ENCODE assay signal across 17 cellular contexts in genomic region chr11:117885777-117886176, GRCh38. TPM values are rescaled to one million over a fixed set of nuclear protein-coding genes. Genes with fewer than 3 reads are reported as not detected.
DNase-seq lines count a peak whose midpoint lies in the region; ATAC-seq and TF ChIP-seq lines count a peak whose summit lies in the region.
"Had no signal": no experiment of that assay in that cellular context is flagged by ENCODE, and none has a peak within 500 bp of the region (broad histone marks: within the 10 kb centered on the region; RNA-seq: fewer than 3 reads in every experiment).

No MANE protein-coding gene starts in this region.

- H3K27ac ChIP-seq in esophagus (ENCODE audit: low read depth in 2 of 2, low read length in 1 of 2), result peak overlapping the region; percentile 29 to 51
- H3K27ac ChIP-seq in liver (ENCODE audit: low read depth in 1 of 2, low read length in 2 of 2), result peak overlapping the region; percentile 32 to 50
- H3K27ac ChIP-seq in rectal smooth muscle tissue (ENCODE audit: low read depth, low read length), result peak overlapping the region; percentile 89
- H3K27ac ChIP-seq: tibial artery had no signal

- H3K4me1 ChIP-seq in BE2C, result peaks cover 42% of the 10 kb centered on the region
- no peaks in the 10 kb centered on the region for H3K4me1 ChIP-seq in esophagus (ENCODE audit: control insufficient read depth in 2 of 2, insufficient read depth in 2 of 2, low read length in 1 of 2)
- no peaks in the 10 kb centered on the region for H3K4me1 ChIP-seq in liver (ENCODE audit: control insufficient read depth in 4 of 4, insufficient read depth in 4 of 4, low read length in 3 of 4)
- peaks cover 50% of the 10 kb centered on the region for H3K4me1 ChIP-seq in rectal smooth muscle tissue (ENCODE audit: control insufficient read depth, insufficient read depth, low read length)
- H3K4me1 ChIP-seq: tibial artery had no signal

- no peak for ATAC-seq in HG02938 (IDR thresholded peaks at IDR 0.05; ENCODE audit: unreplicated experiment)

- TF ChIP-seq CTCF in BE2C (IDR thresholded peaks at IDR 0.05; ENCODE audit: low read depth, low read length), result no peak
- no peak for TF ChIP-seq CTCF in liver (IDR thresholded peaks at IDR 0.05; ENCODE audit: low read depth, low read length, missing input control)

- TF ChIP-seq RAD21 in liver (IDR thresholded peaks at IDR 0.05), result peak in 1 of 2 donors; percentile 30

- H3K9me3 ChIP-seq in BE2C, result no peaks in the 10 kb centered on the region
- H3K9me3 ChIP-seq in esophagus (ENCODE audit: control insufficient read depth in 2 of 2, insufficient read depth in 1 of 2, low read depth in 1 of 2, low read length in 1 of 2), result no peaks in the 10 kb centered on the region
- H3K9me3 ChIP-seq in liver (ENCODE audit: control insufficient read depth in 4 of 4, low read length in 3 of 4), result no peaks in the 10 kb centered on the region
- H3K9me3 ChIP-seq: MG63, tibial artery had no signal

- intact Hi-C loops in activated CD4-positive, alpha-beta memory T cell treated with anti-CD3 and anti-CD28 coated beads for 36 hours (cut with micrococcal nuclease), result no loop called here

- no peak overlapping the region for H3K4me3 Mint-ChIP-seq in activated CD4-positive, alpha-beta memory T cell treated with anti-CD3 and anti-CD28 coated beads for 36 hours

- DNase-seq in BE2C, result peak; percentile 90
- no peak for DNase-seq in medulla oblongata (ENCODE audit: extremely low spot score)
- DNase-seq in activated CD4-positive, alpha-beta memory T cell treated with anti-CD3 and anti-CD28 coated beads for 36 hours, result no peak
- DNase-seq in NCI-H2107 (lab: John Stamatoyannopoulos, UW), result no peak
- DNase-seq: ACHN; activated CD4-positive, alpha-beta T cell treated with anti-CD3 and anti-CD28 coated beads, Interleukin-2, amount 50 U/mL, for 1 hour; Calu3; MG63; NCI-H2171 treated with DMSO at 0.1 percent for 48 hours; T-helper 1 cell had no signal

- H3K36me3 ChIP-seq in BE2C (no peaks in the 10 kb centered on the region), esophagus (ENCODE audit: control insufficient read depth in 2 of 2, insufficient read depth in 2 of 2, low read length in 1 of 2) (no peaks in the 10 kb centered on the region), liver (ENCODE audit: control insufficient read depth in 4 of 4, insufficient read depth in 3 of 4, low read depth in 1 of 4, low read length in 3 of 4) (no peaks in the 10 kb centered on the region), rectal smooth muscle tissue (ENCODE audit: control insufficient read depth, insufficient read depth, low read length) (no peaks in the 10 kb centered on the region)
- H3K36me3 ChIP-seq: MG63, tibial artery had no signal

- H3K27me3 ChIP-seq in BE2C (no peaks in the 10 kb centered on the region), esophagus (ENCODE audit: control insufficient read depth in 1 of 2, insufficient read depth in 2 of 2, low read length in 2 of 2) (no peaks in the 10 kb centered on the region), liver (ENCODE audit: control insufficient read depth in 4 of 4, insufficient read depth in 4 of 4, low read length in 3 of 4) (peaks cover 0 to 3% (median 0%) of the 10 kb centered on the region in 4 donors), rectal smooth muscle tissue (ENCODE audit: control insufficient read depth, insufficient read depth, low read length) (no peaks in the 10 kb centered on the region)

- no peaks in the 10 kb centered on the region for H3K36me3 Mint-ChIP-seq in activated CD4-positive, alpha-beta memory T cell treated with anti-CD3 and anti-CD28 coated beads for 36 hours

- 51 to 59% methylated on average over 11 of the region's 11 CpGs for WGBS in esophagus, 2 donors
- 42% methylated on average over 11 of the region's 11 CpGs for WGBS in liver

- no peak overlapping the region for H3K9ac ChIP-seq in liver (ENCODE audit: low read depth in 1 of 2, low read length in 2 of 2)
- no peak overlapping the region for H3K9ac ChIP-seq in rectal smooth muscle tissue (ENCODE audit: low read length)

- H3K27ac Mint-ChIP-seq in activated CD4-positive, alpha-beta memory T cell treated with anti-CD3 and anti-CD28 coated beads for 36 hours, result no peak overlapping the region

- peak overlapping the region; percentile 34 for H3K4me3 ChIP-seq in BE2C (ENCODE audit: low read depth, low read length)
- no peak overlapping the region for H3K4me3 ChIP-seq in esophagus (ENCODE audit: low read depth in 1 of 2, low read length in 2 of 2)
- no peak overlapping the region for H3K4me3 ChIP-seq in liver (ENCODE audit: low read depth in 1 of 3, low read length in 3 of 3)
- H3K4me3 ChIP-seq in rectal smooth muscle tissue (ENCODE audit: low read length), result peak overlapping the region; percentile 23
- H3K4me3 ChIP-seq: MG63, tibial artery had no signal

- H3K27me3 Mint-ChIP-seq in activated CD4-positive, alpha-beta memory T cell treated with anti-CD3 and anti-CD28 coated beads for 36 hours, result no peaks in the 10 kb centered on the region

- peaks cover 3% of the 10 kb centered on the region for H3K9me3 Mint-ChIP-seq in activated CD4-positive, alpha-beta memory T cell treated with anti-CD3 and anti-CD28 coated beads for 36 hours

- POLR2A ChIA-PET in activated CD4-positive, alpha-beta memory T cell treated with anti-CD3 and anti-CD28 coated beads for 36 hours (lab: Charles Lee), result no interaction called here

- CTCF ChIA-PET in activated CD4-positive, alpha-beta memory T cell treated with anti-CD3 and anti-CD28 coated beads for 36 hours (lab: Charles Lee), result interaction anchor here (1.6 kb wide), 1 partner anchor 61 kb away, joined by 7 read pairs; no protein-coding TSS in a partner anchor

- no peaks in the 10 kb centered on the region for H3K4me1 Mint-ChIP-seq in activated CD4-positive, alpha-beta memory T cell treated with anti-CD3 and anti-CD28 coated beads for 36 hours (ENCODE audit: low read depth)

TF ChIP-seq in liver, 16 proteins besides CTCF, POLR2A, EP300 and RAD21:
- TF ChIP-seq MAX (IDR thresholded peaks at IDR 0.05) (no peak), YY1 (IDR thresholded peaks at IDR 0.05) (no peak), SP1 (IDR thresholded peaks at IDR 0.05) (peak; percentile 47), ZBTB33 (IDR thresholded peaks at IDR 0.05) (no peak), FOXA1 (IDR thresholded peaks at IDR 0.05) (no peak), NR2F2 (IDR thresholded peaks at IDR 0.05) (peak; percentile 79)

RNA-seq across cellular contexts. Expression of gene FXYD6, which starts 9.3 kb away (rescaled TPM):
- polyA plus RNA-seq in BE2C (2012; ENCODE audit: insufficient read depth, insufficient read length, low read depth), result 242 TPM
- polyA plus RNA-seq in esophagus (1 to 10 TPM; 3.4 to 7.0 TPM), liver (10 to 100 TPM; 18.1 to 22.5 TPM)
- 1 to 10 TPM; 4.7 to 6.5 TPM for total RNA-seq in liver
- total RNA-seq in activated CD4-positive, alpha-beta memory T cell treated with anti-CD3 and anti-CD28 coated beads for 36 hours, result under 1 TPM; 0.26 to 0.61 TPM

RNA-seq across cellular contexts. Expression of gene TMPRSS13, which starts 43.4 kb away (rescaled TPM):
- not detected for polyA plus RNA-seq in BE2C (2012; ENCODE audit: insufficient read depth, insufficient read length, low read depth)
- polyA plus RNA-seq in esophagus (10 to 100 TPM; 13.5 to 16.7 TPM), liver (under 1 TPM; 0.11 to 0.22 TPM)
- under 1 TPM; 0.25 to 0.93 TPM for total RNA-seq in liver
- 1 to 10 TPM; 2.0 to 2.6 TPM for total RNA-seq in activated CD4-positive, alpha-beta memory T cell treated with anti-CD3 and anti-CD28 coated beads for 36 hours
- total RNA-seq: kidney epithelial cell, renal cortical epithelial cell had no signal

Comparison
In these comparisons a context has a peak if more than half of its experiments do, and no peak if none do; other contexts are left out.
1. H3K4me3 ChIP-seq: peak in BE2C (single experiment) and rectal smooth muscle tissue (single experiment); none in esophagus (0 of 2) and liver (0 of 3).
2. Peak in every context shown above with its lines, with median percentiles within 50 percentile points of each other: H3K27ac ChIP-seq.